ENCODE assay signal across 8 cellular contexts in genomic region chr1:228405200-228405978, GRCh38. TPM values are rescaled to one million over a fixed set of nuclear protein-coding genes. Genes with fewer than 3 reads are reported as not detected.
A peak's percentile ranks its signal among the peaks of the same experiment; 100 is the strongest.
DNase-seq lines count a peak whose midpoint lies in the region; ATAC-seq, FAIRE-seq and TF ChIP-seq lines count a peak whose summit lies in the region.

No MANE protein-coding gene starts in this region.

- no peak for DNase-seq in activated CD4-positive, alpha-beta T cell treated with anti-CD3 and anti-CD28 coated beads for 36 hours
- DNase-seq in activated CD4-positive, alpha-beta T cell treated with anti-CD3 and anti-CD28 coated beads, Interleukin-2, amount 50 U/mL, for 4 hours = no peak
- no peak for DNase-seq in activated CD8-positive, alpha-beta T cell treated with anti-CD3 and anti-CD28 coated beads, Interleukin-2, amount 10 ng/mL, durations not matched to agents 7 days and 5 days
- peak in 1 of 2 donors; percentile 58 for DNase-seq in suprapubic skin (ENCODE audit: low spot score in 2 of 2)
- DNase-seq in urothelium cell line (ENCODE audit: low spot score) = no peak
- DNase-seq in activated gamma-delta T cell (lab: John Stamatoyannopoulos, UW) = no peak

- TF ChIP-seq CTCF in suprapubic skin (IDR thresholded peaks at IDR 0.05) = no peak

- WGBS in suprapubic skin = 25% methylated on average over 11 of the region's 11 CpGs

- no peaks in the 10 kb centered on the region for H3K9me3 Mint-ChIP-seq in activated CD4-positive, alpha-beta T cell treated with anti-CD3 and anti-CD28 coated beads for 36 hours (ENCODE audit: low read depth)
- no peaks in the 10 kb centered on the region for H3K9me3 Mint-ChIP-seq in activated CD8-positive, alpha-beta T cell treated with anti-CD3 and anti-CD28 coated beads, Interleukin-2, amount 10 ng/mL, durations not matched to agents 7 days and 5 days (ENCODE audit: insufficient read depth)

- CTCF ChIA-PET in activated CD4-positive, alpha-beta T cell treated with anti-CD3 and anti-CD28 coated beads for 36 hours (lab: Charles Lee) = interaction anchor here (0.5 to 1.4 kb wide), 7 partner anchors 17 to 240 kb away, joined by 3 to 6 read pairs (median 3); no protein-coding TSS in a partner anchor
- CTCF ChIA-PET in activated CD8-positive, alpha-beta T cell treated with anti-CD3 and anti-CD28 coated beads, Interleukin-2, amount 10 ng/mL, durations not matched to agents 7 days and 5 days (lab: Charles Lee) = interaction anchor here (0.8 to 2.2 kb wide), 8 partner anchors 24 to 406 kb away, joined by 3 to 8 read pairs (median 4); partner anchors contain the start of gene IBA57

- POLR2A ChIA-PET in activated CD4-positive, alpha-beta T cell treated with anti-CD3 and anti-CD28 coated beads for 36 hours (lab: Charles Lee) = interaction anchor here (0.7 to 2.2 kb wide), 5 partner anchors 43 to 240 kb away, joined by 3 to 14 read pairs (median 3); partner anchors contain the start of gene IBA57
- POLR2A ChIA-PET in activated CD8-positive, alpha-beta T cell treated with anti-CD3 and anti-CD28 coated beads, Interleukin-2, amount 10 ng/mL, durations not matched to agents 7 days and 5 days (lab: Charles Lee) = interaction anchor here (0.8 to 4.7 kb wide), 12 partner anchors 14 to 323 kb away, joined by 3 to 60 read pairs (median 4); partner anchors contain the start of gene RNF187

- no peak for ATAC-seq in activated CD4-positive, alpha-beta T cell treated with anti-CD3 and anti-CD28 coated beads for 36 hours
- ATAC-seq in activated CD8-positive, alpha-beta T cell treated with anti-CD3 and anti-CD28 coated beads, Interleukin-2, amount 10 ng/mL, durations not matched to agents 7 days and 5 days = no peak
- no peak for ATAC-seq in GM19023 (IDR thresholded peaks at IDR 0.05; ENCODE audit: unreplicated experiment)

- no peaks in the 10 kb centered on the region for H3K27me3 ChIP-seq in suprapubic skin

- no peak for FAIRE-seq in urothelium cell line (lab: Jason Lieb, UNC)

- H3K4me3 Mint-ChIP-seq in activated CD4-positive, alpha-beta T cell treated with anti-CD3 and anti-CD28 coated beads for 36 hours = peak overlapping the region; percentile 92
- peak overlapping the region; percentile 90 for H3K4me3 Mint-ChIP-seq in activated CD8-positive, alpha-beta T cell treated with anti-CD3 and anti-CD28 coated beads, Interleukin-2, amount 10 ng/mL, durations not matched to agents 7 days and 5 days

- H3K4me3 ChIP-seq in iPS-18c (ENCODE audit: insufficient read depth, low read depth, low read length) = peak overlapping the region; percentile 84
- peak overlapping the region; percentile 94 for H3K4me3 ChIP-seq in suprapubic skin

- H3K9me3 ChIP-seq in iPS-18c (ENCODE audit: control insufficient read depth, insufficient read depth, low read length) = no peaks in the 10 kb centered on the region
- no peaks in the 10 kb centered on the region for H3K9me3 ChIP-seq in suprapubic skin

- H3K4me1 Mint-ChIP-seq in activated CD4-positive, alpha-beta T cell treated with anti-CD3 and anti-CD28 coated beads for 36 hours = peaks cover 46% of the 10 kb centered on the region
- peaks cover 57% of the 10 kb centered on the region for H3K4me1 Mint-ChIP-seq in activated CD8-positive, alpha-beta T cell treated with anti-CD3 and anti-CD28 coated beads, Interleukin-2, amount 10 ng/mL, durations not matched to agents 7 days and 5 days (ENCODE audit: low read depth)

- peaks cover 40% of the 10 kb centered on the region for H3K36me3 Mint-ChIP-seq in activated CD4-positive, alpha-beta T cell treated with anti-CD3 and anti-CD28 coated beads for 36 hours (ENCODE audit: low read depth)
- H3K36me3 Mint-ChIP-seq in activated CD8-positive, alpha-beta T cell treated with anti-CD3 and anti-CD28 coated beads, Interleukin-2, amount 10 ng/mL, durations not matched to agents 7 days and 5 days (ENCODE audit: low read depth) = peaks cover 53% of the 10 kb centered on the region

- H3K27ac ChIP-seq in suprapubic skin = no peak overlapping the region

- peaks cover 7% of the 10 kb centered on the region for H3K36me3 ChIP-seq in suprapubic skin

- peak overlapping the region; percentile 93 for H3K27ac Mint-ChIP-seq in activated CD4-positive, alpha-beta T cell treated with anti-CD3 and anti-CD28 coated beads for 36 hours
- peak overlapping the region; percentile 95 for H3K27ac Mint-ChIP-seq in activated CD8-positive, alpha-beta T cell treated with anti-CD3 and anti-CD28 coated beads, Interleukin-2, amount 10 ng/mL, durations not matched to agents 7 days and 5 days

- intact Hi-C loops in activated CD4-positive, alpha-beta T cell treated with anti-CD3 and anti-CD28 coated beads for 36 hours (cut with DNase I, micrococcal nuclease) = loop anchor here (5.0 to 10.0 kb wide), 3 partner anchors 271 to 1662 kb away; partner anchors contain the start of gene GALNT2 (in 1 of the 2)

- TF ChIP-seq EP300 in suprapubic skin (IDR thresholded peaks at IDR 0.05) = no peak

- H3K4me1 ChIP-seq in suprapubic skin = peaks cover 66% of the 10 kb centered on the region

- no peak for TF ChIP-seq POLR2A in suprapubic skin (IDR thresholded peaks at IDR 0.05)

- H3K27me3 Mint-ChIP-seq in activated CD4-positive, alpha-beta T cell treated with anti-CD3 and anti-CD28 coated beads for 36 hours = no peaks in the 10 kb centered on the region
- H3K27me3 Mint-ChIP-seq in activated CD8-positive, alpha-beta T cell treated with anti-CD3 and anti-CD28 coated beads, Interleukin-2, amount 10 ng/mL, durations not matched to agents 7 days and 5 days (ENCODE audit: low read depth) = no peaks in the 10 kb centered on the region

RNA-seq across cellular contexts. Expression of gene TRIM11, which starts 1.2 kb away (rescaled TPM):
- total RNA-seq in activated CD4-positive, alpha-beta T cell treated with anti-CD3 and anti-CD28 coated beads for 36 hours = 10 to 100 TPM; 27.0 to 33.3 TPM
- total RNA-seq in activated CD8-positive, alpha-beta T cell treated with anti-CD3 and anti-CD28 coated beads, Interleukin-2, amount 10 ng/mL, durations not matched to agents 7 days and 5 days = 10 to 100 TPM; 66.5 to 71.9 TPM
- 10 to 100 TPM; 24.7 to 34.6 (median 32.8) TPM for total RNA-seq in suprapubic skin

RNA-seq across cellular contexts. Expression of gene TRIM17, which starts 11.3 kb away (rescaled TPM):
- 1 to 10 TPM; 1.2 to 1.3 TPM for total RNA-seq in activated CD4-positive, alpha-beta T cell treated with anti-CD3 and anti-CD28 coated beads for 36 hours
- total RNA-seq in activated CD8-positive, alpha-beta T cell treated with anti-CD3 and anti-CD28 coated beads, Interleukin-2, amount 10 ng/mL, durations not matched to agents 7 days and 5 days = 1 to 10 TPM; 2.8 to 4.0 TPM
- 1 to 10 TPM; 1.2 to 3.8 (median 2.8) TPM for total RNA-seq in suprapubic skin
